In the genomic region with DNA sequence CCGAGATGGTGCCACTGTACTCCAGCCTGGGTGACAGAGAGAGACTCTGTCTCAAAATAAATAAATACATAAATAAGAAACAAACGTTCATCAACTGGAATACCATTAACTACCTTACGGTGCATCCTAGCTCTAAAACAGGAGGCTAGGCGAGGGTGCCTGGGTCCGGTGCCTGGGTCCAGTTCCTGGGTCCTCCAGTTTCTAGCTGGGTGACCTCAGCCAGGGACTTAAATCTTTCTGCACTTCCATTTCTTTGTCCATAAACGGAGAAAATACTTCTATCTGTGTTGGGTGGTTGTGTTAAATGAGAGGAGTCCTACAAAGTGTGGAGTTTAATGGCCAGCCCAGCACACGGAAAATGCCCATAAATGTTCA, we compare ENCODE assay signal across 19 cellular contexts. TPM values are rescaled to one million over a fixed set of nuclear protein-coding genes. Genes with fewer than 3 reads are reported as not detected.
DNase-seq lines count a peak whose midpoint lies in the region; FAIRE-seq and TF ChIP-seq lines count a peak whose summit lies in the region.
"Had no signal": no experiment of that assay in that cellular context is flagged by ENCODE, and none has a peak within 500 bp of the region (broad histone marks: within the 10 kb centered on the region; RNA-seq: fewer than 3 reads in every experiment).

No MANE protein-coding gene starts in this region.

- H2BK12ac ChIP-seq in neuronal stem cell (ENCODE audit: low read length) = no peak overlapping the region

- TF ChIP-seq POLR2A in tibial nerve (IDR thresholded peaks at IDR 0.05) = no peak
- TF ChIP-seq POLR2A in GM12892 (IDR thresholded peaks at IDR 0.05; ENCODE audit: low read depth, low read length) = no peak

- H4K8ac ChIP-seq in neuronal stem cell (ENCODE audit: low read depth, low read length) = no peak overlapping the region

- H4K91ac ChIP-seq in neuronal stem cell (ENCODE audit: low read depth, low read length, poor library complexity) = no peak overlapping the region

- no peak overlapping the region for H2BK120ac ChIP-seq in neuronal stem cell (ENCODE audit: low read depth, low read length)

- H2BK5ac ChIP-seq in neuronal stem cell (ENCODE audit: low read length) = no peak overlapping the region

- no peak overlapping the region for H3K14ac ChIP-seq in neuronal stem cell (ENCODE audit: low read length)

- H3K9me3 ChIP-seq in MG63 = no peaks in the 10 kb centered on the region
- no peaks in the 10 kb centered on the region for H3K9me3 ChIP-seq in neutrophil
- H3K9me3 ChIP-seq in tibial nerve = no peaks in the 10 kb centered on the region
- no peaks in the 10 kb centered on the region for H3K9me3 ChIP-seq in neuronal stem cell (replicated peaks in 1 of 2; ENCODE audit: control insufficient read depth in 2 of 2, insufficient read depth in 1 of 2, low read depth in 1 of 2, low read length in 2 of 2)

- H3K23ac ChIP-seq in neuronal stem cell (ENCODE audit: low read depth, low read length, poor library complexity) = no peak overlapping the region

- no peak overlapping the region for H2AK5ac ChIP-seq in neuronal stem cell (ENCODE audit: low read depth, low read length)

- no peak overlapping the region for H3K18ac ChIP-seq in neuronal stem cell (ENCODE audit: low read length)

- H3K4me1 ChIP-seq in neutrophil (ENCODE audit: control insufficient read depth in 1 of 2, insufficient read depth in 1 of 2, low read depth in 1 of 2, low read length in 1 of 2) = peaks cover 12 to 13% of the 10 kb centered on the region in 2 experiments
- peaks cover 0 to 40% (median 6%) of the 10 kb centered on the region in 4 donors for H3K4me1 ChIP-seq in tibial nerve
- H3K4me1 ChIP-seq in neuronal stem cell (ENCODE audit: control insufficient read depth in 2 of 2, insufficient read depth in 1 of 2, low read depth in 1 of 2, low read length in 2 of 2) = peaks cover 0 to 2% of the 10 kb centered on the region in 2 donors

- 81 to 88% methylated on average over 7 of the region's 7 CpGs for WGBS in tibial nerve, 2 donors
- no CpG with 5 or more reads among the region's 7 CpGs for WGBS in neuronal stem cell (ENCODE audit: extremely low coverage in 2 of 2, insufficient read length in 2 of 2, insufficient replicate concordance in 1 of 2), 2 donors

- H2AFZ ChIP-seq in neuronal stem cell (ENCODE audit: low read length) = no peak overlapping the region

- TF ChIP-seq CTCF in coronary artery (IDR thresholded peaks at IDR 0.05) (no peak), neutrophil (IDR thresholded peaks at IDR 0.05) (no peak), tibial nerve (IDR thresholded peaks at IDR 0.05) (no peak)

- peak overlapping the region; percentile 65 to 88 for H3K27ac ChIP-seq in coronary artery
- H3K27ac ChIP-seq in neutrophil = peak overlapping the region; percentile 55
- H3K27ac ChIP-seq in tibial nerve = peak overlapping the region in 3 of 4 donors; percentile 67 to 88 (median 84)
- H3K27ac ChIP-seq in neuronal stem cell (replicated peaks; ENCODE audit: low read length) = no peak overlapping the region

- TF ChIP-seq EP300 in tibial nerve (IDR thresholded peaks at IDR 0.05) = no peak

- no peak overlapping the region for H3K4ac ChIP-seq in neuronal stem cell (ENCODE audit: low read length)

- H3K36me3 ChIP-seq in MG63 (0 out of 2 replicates have a peak, but pooled peaks cover 2% of the 10 kb centered on the region), neutrophil (no peaks in the 10 kb centered on the region), tibial nerve (no peaks in the 10 kb centered on the region), neuronal stem cell (replicated peaks in 1 of 2; ENCODE audit: control insufficient read depth in 2 of 2, insufficient read depth in 2 of 2, low read length in 2 of 2) (no peaks in the 10 kb centered on the region)

- no peak overlapping the region for H3K4me2 ChIP-seq in neuronal stem cell (ENCODE audit: insufficient read depth, low read length, poor library complexity, severe bottlenecking)

- no peaks in the 10 kb centered on the region for H3K79me1 ChIP-seq in neuronal stem cell (ENCODE audit: low read depth, low read length)

- H3K27me3 ChIP-seq in MG63 = no peaks in the 10 kb centered on the region
- H3K27me3 ChIP-seq in neutrophil = no peaks in the 10 kb centered on the region
- H3K27me3 ChIP-seq in tibial nerve = no peaks in the 10 kb centered on the region
- no peaks in the 10 kb centered on the region for H3K27me3 ChIP-seq in neuronal stem cell (ENCODE audit: control insufficient read depth in 3 of 3, insufficient read depth in 3 of 3, low read depth in 1 of 3, low read length in 3 of 3)

- H3K4me3 ChIP-seq in MG63 = peak overlapping the region; percentile 18
- peak overlapping the region; percentile 19 for H3K4me3 ChIP-seq in coronary artery
- H3K4me3 ChIP-seq in neutrophil (ENCODE audit: low read depth in 1 of 2, low read length in 1 of 2) = no peak overlapping the region
- no peak overlapping the region for H3K4me3 ChIP-seq in tibial nerve
- H3K4me3 ChIP-seq in neuronal stem cell (ENCODE audit: low read length in 2 of 2) = no peak overlapping the region
- H3K4me3 ChIP-seq: GM12878 had no signal

- FAIRE-seq in GM12892 (lab: Jason Lieb, UNC) = no peak
- FAIRE-seq: GM12878, H54 had no signal

- no peak for DNase-seq in MG63
- DNase-seq in coronary artery (ENCODE audit: low spot score) = peak; percentile 41
- no peak for DNase-seq in tibial nerve (ENCODE audit: low spot score in 2 of 2)
- no peak for DNase-seq in NCI-H446 treated with DMSO at 0.1 percent for 48 hours (lab: John Stamatoyannopoulos, UW)
- DNase-seq in GM12892 (ENCODE audit: insufficient read length) = no peak
- DNase-seq in neuronal stem cell (ENCODE audit: low spot score) = no peak
- no peak for DNase-seq in NCI-H1694 treated with DMSO at 0.1 percent for 48 hours (lab: John Stamatoyannopoulos, UW)
- DNase-seq: activated gamma-delta T cell; dermis blood vessel endothelial cell; stimulated activated CD4-positive, alpha-beta T cell treated with anti-CD3 and anti-CD28 coated beads, Interleukin-2, amount 100 ng/mL, for 48 hours had no signal

- H2BK15ac ChIP-seq in neuronal stem cell (ENCODE audit: low read length) = no peak overlapping the region

- H3K9ac ChIP-seq in neuronal stem cell (ENCODE audit: low read depth, low read length, poor library complexity) = no peak overlapping the region

RNA-seq across cellular contexts. Expression of a gene that starts 34.0 kb away (rescaled TPM):
- total RNA-seq in MG63 (2014; rRNA removed; shearing (Covaris generic); ENCODE audit: low replicate concordance) = 3.8 and 11.8 TPM in 2 replicates
- total RNA-seq in tibial nerve = 10 to 100 TPM; 12.6 to 17.3 (median 15.0) TPM
- 1.8 TPM for polyA plus RNA-seq in GM12892 (2012; ENCODE audit: missing spikeins)
- polyA plus RNA-seq in neuronal stem cell (2013, experiment 1 of 2) = 9.4 TPM
- 11.1 TPM for polyA plus RNA-seq in neuronal stem cell (2013, experiment 2 of 2)

RNA-seq across cellular contexts. Expression of a gene that starts 59.2 kb away (rescaled TPM):
- not detected in 2 replicates for total RNA-seq in MG63 (2014; rRNA removed; shearing (Covaris generic); ENCODE audit: low replicate concordance)
- total RNA-seq in tibial nerve = not detected
- not detected for polyA plus RNA-seq in GM12892 (2012; ENCODE audit: missing spikeins)
- not detected for polyA plus RNA-seq in neuronal stem cell (2013, experiment 1 of 2)
- polyA plus RNA-seq in neuronal stem cell (2013, experiment 2 of 2) = not detected
- total RNA-seq: dermis blood vessel endothelial cell; kidney epithelial cell; mucosa of gallbladder; pulmonary artery endothelial cell; T-helper 2 cell treated with Interferon-gamma antibody and Interleukin-4, amounts not matched to agents 100 ng/mL and 5 ng/mL, for 36 hours; ureter had no signal
- polyA plus RNA-seq: IgD-negative memory B cell had no signal

Comparison
In these comparisons a context has a peak if more than half of its experiments do, and no peak if none do; other contexts are left out.
1. H3K4me3 ChIP-seq: peak in MG63 (single experiment) and coronary artery (single experiment); none in neutrophil (0 of 2), tibial nerve (0 of 4) and neuronal stem cell (0 of 2).